Comparison of ENCODE assay signal across 8 cellular contexts in genomic region chr5:128083811-128084227, GRCh38. TPM values are rescaled to one million over a fixed set of nuclear protein-coding genes. Genes with fewer than 3 reads are reported as not detected.
DNase-seq lines count a peak whose midpoint lies in the region; ATAC-seq and TF ChIP-seq lines count a peak whose summit lies in the region.

No MANE protein-coding gene starts in this region.

- peaks cover 13% of the 10 kb centered on the region for H3K79me2 ChIP-seq in fibroblast of lung (ENCODE audit: control insufficient read depth, insufficient read depth, low read length)

- peak overlapping the region; percentile 34 for H3K4me3 Mint-ChIP-seq in osteocyte (ENCODE audit: unreplicated experiment)
- H3K4me3 Mint-ChIP-seq in activated CD4-positive, alpha-beta T cell treated with anti-CD3 and anti-CD28 coated beads, Interleukin-2, amount 10 ng/mL, durations not matched to agents 24 days and 14 days: no peak overlapping the region

- H3K27ac Mint-ChIP-seq in osteocyte (ENCODE audit: unreplicated experiment): no peak overlapping the region
- H3K27ac Mint-ChIP-seq in activated CD4-positive, alpha-beta T cell treated with anti-CD3 and anti-CD28 coated beads, Interleukin-2, amount 10 ng/mL, durations not matched to agents 24 days and 14 days: no peak overlapping the region

- H3K9me3 ChIP-seq in RWPE2 (ENCODE audit: severe bottlenecking) (no peaks in the 10 kb centered on the region), fibroblast of lung (ENCODE audit: control insufficient read depth, insufficient read depth, low read depth, low read length) (no peaks in the 10 kb centered on the region)

- no peaks in the 10 kb centered on the region for H3K9me3 Mint-ChIP-seq in osteocyte (ENCODE audit: unreplicated experiment)
- H3K9me3 Mint-ChIP-seq in activated CD4-positive, alpha-beta T cell treated with anti-CD3 and anti-CD28 coated beads, Interleukin-2, amount 10 ng/mL, durations not matched to agents 24 days and 14 days: no peaks in the 10 kb centered on the region

- H3K27me3 Mint-ChIP-seq in osteocyte (ENCODE audit: unreplicated experiment): no peaks in the 10 kb centered on the region
- H3K27me3 Mint-ChIP-seq in activated CD4-positive, alpha-beta T cell treated with anti-CD3 and anti-CD28 coated beads, Interleukin-2, amount 10 ng/mL, durations not matched to agents 24 days and 14 days: no peaks in the 10 kb centered on the region

- peak overlapping the region; percentile 54 for H2AFZ ChIP-seq in fibroblast of lung (ENCODE audit: low read length)

- TF ChIP-seq CTCF in RWPE2 (IDR thresholded peaks at IDR 0.05; ENCODE audit: poor library complexity, severe bottlenecking): peak; percentile 64
- peak in 1 of 2 donors; percentile 38 for TF ChIP-seq CTCF in fibroblast of lung (conservative IDR thresholded peaks at IDR 0.05 in 1 of 2, IDR thresholded peaks at IDR 0.05 in 1 of 2; ENCODE audit: low read depth in 1 of 2, low read length in 2 of 2)
- TF ChIP-seq CTCF in osteocyte (IDR thresholded peaks at IDR 0.05): peak; percentile 71

- H3K4me2 ChIP-seq in fibroblast of lung (ENCODE audit: extremely low read depth, insufficient read depth, low read length): no peak overlapping the region

- H3K4me3 ChIP-seq in RWPE2 (ENCODE audit: severe bottlenecking): peak overlapping the region; percentile 86
- peak overlapping the region in 3 of 4 experiments; percentile 75 to 82 (median 75) for H3K4me3 ChIP-seq in fibroblast of lung (replicated peaks in 1 of 4; ENCODE audit: control extremely low read depth in 1 of 4, insufficient read depth in 1 of 4, low read depth in 3 of 4, low read length in 4 of 4)

- H3K27me3 ChIP-seq in RWPE2 (ENCODE audit: insufficient read depth, poor library complexity, severe bottlenecking): no peaks in the 10 kb centered on the region
- H3K27me3 ChIP-seq in fibroblast of lung (ENCODE audit: control insufficient read depth, insufficient read depth, low read length): no peaks in the 10 kb centered on the region

- intact Hi-C loops in activated CD4-positive, alpha-beta T cell treated with anti-CD3 and anti-CD28 coated beads, Interleukin-2, amount 10 ng/mL, durations not matched to agents 24 days and 14 days (cut with micrococcal nuclease): loop anchor here (1.0 to 10.0 kb wide), 8 partner anchors 117 to 1482 kb away; partner anchors contain the start of genes ISOC1, PHAX and PRRC1

- no peaks in the 10 kb centered on the region for H3K36me3 ChIP-seq in RWPE2 (ENCODE audit: low read depth)
- H3K36me3 ChIP-seq in fibroblast of lung (ENCODE audit: control insufficient read depth, insufficient read depth, low read length): no peaks in the 10 kb centered on the region

- H3K36me3 Mint-ChIP-seq in osteocyte (ENCODE audit: unreplicated experiment): no peaks in the 10 kb centered on the region
- peaks cover 34% of the 10 kb centered on the region for H3K36me3 Mint-ChIP-seq in activated CD4-positive, alpha-beta T cell treated with anti-CD3 and anti-CD28 coated beads, Interleukin-2, amount 10 ng/mL, durations not matched to agents 24 days and 14 days (ENCODE audit: low read depth)

- H3K27ac ChIP-seq in RWPE2 (ENCODE audit: poor library complexity, severe bottlenecking) (peak overlapping the region; percentile 79), fibroblast of lung (ENCODE audit: insufficient read depth, low read length) (peak overlapping the region; percentile 88)

- no peaks in the 10 kb centered on the region for H4K20me1 ChIP-seq in fibroblast of lung (ENCODE audit: control insufficient read depth, extremely low read depth, insufficient read depth, low read length)

- H3K4me1 ChIP-seq in RWPE2 (ENCODE audit: insufficient read depth, poor library complexity, severe bottlenecking) (peaks cover 21% of the 10 kb centered on the region), fibroblast of lung (ENCODE audit: control insufficient read depth, extremely low read depth, insufficient read depth, low read length) (peaks cover 3% of the 10 kb centered on the region)

- DNase-seq in NCI-H2171 (lab: John Stamatoyannopoulos, UW) (peak; percentile 20), NCI-H2171 treated with DMSO at 0.1 percent for 48 hours (lab: John Stamatoyannopoulos, UW) (no peak), RWPE2 (ENCODE audit: low spot score) (peak; percentile 77), fibroblast of lung (ENCODE audit: low read depth in 2 of 2) (peak in 1 of 2 donors; percentile 58), osteocyte (ENCODE audit: extremely low spot score, unreplicated experiment) (peak; percentile 92), COLO668 (lab: John Stamatoyannopoulos, UW; ENCODE audit: unreplicated experiment) (no peak)
- no peak for DNase-seq in activated CD4-positive, alpha-beta T cell treated with anti-CD3 and anti-CD28 coated beads, Interleukin-2, amount 10 ng/mL, durations not matched to agents 24 days and 14 days

- H3K4me1 Mint-ChIP-seq in osteocyte (ENCODE audit: unreplicated experiment): peaks cover 53% of the 10 kb centered on the region
- H3K4me1 Mint-ChIP-seq in activated CD4-positive, alpha-beta T cell treated with anti-CD3 and anti-CD28 coated beads, Interleukin-2, amount 10 ng/mL, durations not matched to agents 24 days and 14 days: peaks cover 54% of the 10 kb centered on the region

- peak overlapping the region; percentile 63 for H3K9ac ChIP-seq in fibroblast of lung (ENCODE audit: insufficient read depth, low read length)

- ATAC-seq in HG02759 (IDR thresholded peaks at IDR 0.05; ENCODE audit: unreplicated experiment): peak; percentile 38
- ATAC-seq in RWPE2 (ENCODE audit: low read depth): peak; percentile 41

RNA-seq across cellular contexts. Expression of gene SLC12A2, which starts 0.3 kb away (rescaled TPM):
- total RNA-seq in fibroblast of lung (13.7 and 19.0 TPM in 2 replicates), osteocyte (36.6 and 37.9 TPM in 2 replicates)
- 11.3 and 18.6 TPM in 2 replicates for polyA plus RNA-seq in fibroblast of lung
- polyA plus RNA-seq in fibroblast of lung (2012): 6.6 and 11.0 TPM in 2 replicates
- 4.6 and 10.2 TPM in 2 replicates for polyA minus RNA-seq in fibroblast of lung (ENCODE audit: low replicate concordance)
- 24.4 and 24.5 TPM in 2 replicates for total RNA-seq in activated CD4-positive, alpha-beta T cell treated with anti-CD3 and anti-CD28 coated beads, Interleukin-2, amount 10 ng/mL, durations not matched to agents 24 days and 14 days

Comparison
In these comparisons a context has a peak if more than half of its experiments do, and no peak if none do; other contexts are left out.
1. DNase-seq: peak in NCI-H2171 (single experiment), RWPE2 (single experiment) and osteocyte (single experiment); none in NCI-H2171 treated with DMSO at 0.1 percent for 48 hours (single experiment), COLO668 (single experiment) and activated CD4-positive, alpha-beta T cell treated with anti-CD3 and anti-CD28 coated beads, Interleukin-2, amount 10 ng/mL, durations not matched to agents 24 days and 14 days (single experiment).